19 cellular contexts compared by ENCODE assay signal in genomic region chr10:26593896-26594295, GRCh38.
DNase-seq lines count a peak whose midpoint lies in the region; ATAC-seq and TF ChIP-seq lines count a peak whose summit lies in the region.
"Had no signal": no experiment of that assay in that cellular context is flagged by ENCODE, and none has a peak within 500 bp of the region (broad histone marks: within the 10 kb centered on the region; RNA-seq: fewer than 3 reads in every experiment).

No MANE protein-coding gene starts in this region.

- H3K9me2 ChIP-seq in SK-N-SH (no peaks in the 10 kb centered on the region), GM23338 (ENCODE audit: insufficient read depth) (no peaks in the 10 kb centered on the region)

- no peak for TF ChIP-seq RAD21 in SK-N-SH (IDR thresholded peaks at IDR 0.05; ENCODE audit: low read length)

- in situ Hi-C loops in transverse colon (cut with MboI; ENCODE audit: low pct_ligation_motif_present in 1 of 4, low pct_unique_long_range_greater_than_20kb in 1 of 4, low sequenced_read_pairs in 3 of 4): no loop called here

- WGBS in SK-N-SH (ENCODE audit: low lambda C conversion rate): 10% methylated on average over 12 of the region's 19 CpGs
- 48% methylated on average over 19 of the region's 19 CpGs; no CpG with 5 or more reads in 1 of the 2 donors for WGBS in transverse colon (ENCODE audit: low coverage in 1 of 2), 2 donors

- no peak overlapping the region for H3K27ac Mint-ChIP-seq in GM23338
- no peak overlapping the region for H3K27ac Mint-ChIP-seq in WTC11
- H3K27ac Mint-ChIP-seq: CD4-positive, alpha-beta T cell; naive thymus-derived CD4-positive, alpha-beta T cell; T-helper 1 cell treated with Interleukin-12 subunit alpha and Interleukin-12 subunit beta and Interleukin-4 antibody, amounts not matched to agents 30 μg/mL and 1 μg/mL, for 36 hours; type B pancreatic cell had no signal

- no peaks in the 10 kb centered on the region for H3K36me3 Mint-ChIP-seq in GM23338 (ENCODE audit: low read depth)
- H3K36me3 Mint-ChIP-seq in WTC11: no peaks in the 10 kb centered on the region
- H3K36me3 Mint-ChIP-seq: type B pancreatic cell had no signal

- H3K79me2 ChIP-seq in SK-N-SH (ENCODE audit: insufficient read depth): no peaks in the 10 kb centered on the region
- H3K79me2 ChIP-seq in GM23338 (replicated peaks; ENCODE audit: insufficient read depth): no peaks in the 10 kb centered on the region

- TF ChIP-seq EP300 in SK-N-SH (IDR thresholded peaks at IDR 0.05; ENCODE audit: borderline replicate concordance in 1 of 2, low read depth in 1 of 2, low read length in 1 of 2) (no peak), transverse colon (IDR thresholded peaks at IDR 0.05; ENCODE audit: low read depth) (no peak)

- H3K4me1 Mint-ChIP-seq in GM23338 (peaks cover 9% of the 10 kb centered on the region), WTC11 (peaks cover 4% of the 10 kb centered on the region; the same call in 1 of the 2 replicates)

- intact Hi-C loops in transverse colon (cut with DNase I; ENCODE audit: low total_unique reads): no loop called here

- H3K9ac ChIP-seq in SK-N-SH: no peak overlapping the region

- H3K9me3 ChIP-seq in SK-N-SH (no peaks in the 10 kb centered on the region), transverse colon (no peaks in the 10 kb centered on the region)

- no peaks in the 10 kb centered on the region for H3K4me1 ChIP-seq in SK-N-SH (ENCODE audit: control insufficient read depth in 1 of 2, insufficient read depth in 2 of 2, low read depth in 1 of 2, low read length in 1 of 2)
- no peaks in the 10 kb centered on the region for H3K4me1 ChIP-seq in GM23338 (ENCODE audit: insufficient read depth)
- H3K4me1 ChIP-seq in transverse colon: no peaks in the 10 kb centered on the region

- H3K36me3 ChIP-seq in SK-N-SH (replicated peaks in 1 of 2; ENCODE audit: control insufficient read depth in 1 of 2, insufficient read depth in 2 of 2, low read length in 1 of 2) (no peaks in the 10 kb centered on the region), GM23338 (ENCODE audit: insufficient read depth) (no peaks in the 10 kb centered on the region), transverse colon (no peaks in the 10 kb centered on the region)

- POLR2A ChIA-PET in SK-N-SH (lab: Yijun Ruan, JAX): no interaction called here
- POLR2A ChIA-PET in WTC11 (lab: Charles Lee): no interaction called here

- DNase-seq in SK-N-SH: peak; percentile 21
- peak; percentile 60 for DNase-seq in GM23338 (ENCODE audit: low spot score)
- peak; percentile 23 for DNase-seq in WTC11 (ENCODE audit: low spot score)
- peak; percentile 47 for DNase-seq in transverse colon
- no peak for DNase-seq in RKO (ENCODE audit: low spot score)
- no peak for DNase-seq in stimulated activated CD4-positive, alpha-beta T cell treated with anti-CD3 and anti-CD28 coated beads, Interleukin-4, amount 100 ng/mL, for 1 hour
- DNase-seq: activated effector memory CD4-positive, alpha-beta T cell treated with Interleukin-2 at 50 U/mL for 16 hours; amygdala; CD4-positive, alpha-beta T cell; cerebellar nuclear complex; naive thymus-derived CD4-positive, alpha-beta T cell; NCI-H1048; NCI-H774 had no signal

- H3K4me2 ChIP-seq in SK-N-SH (no peak overlapping the region), GM23338 (peak overlapping the region; percentile 52; the same call in 1 of the 2 replicates)

- H3K4me3 Mint-ChIP-seq in GM23338: no peak overlapping the region
- H3K4me3 Mint-ChIP-seq in WTC11: no peak overlapping the region
- H3K4me3 Mint-ChIP-seq: CD4-positive, alpha-beta T cell; naive thymus-derived CD4-positive, alpha-beta T cell; T-helper 1 cell treated with Interleukin-12 subunit alpha and Interleukin-12 subunit beta and Interleukin-4 antibody, amounts not matched to agents 30 μg/mL and 1 μg/mL, for 36 hours; type B pancreatic cell had no signal

- no peak for TF ChIP-seq POLR2A in transverse colon (IDR thresholded peaks at IDR 0.05)

- H3K27ac ChIP-seq in SK-N-SH (ENCODE audit: low read depth in 2 of 2, low read length in 1 of 2) (no peak overlapping the region), GM23338 (ENCODE audit: low read depth) (no peak overlapping the region), transverse colon (no peak overlapping the region)
- H3K27ac ChIP-seq: skin epidermis had no signal

- ATAC-seq in SK-N-SH treated with all-trans-retinoic acid at 6 μM for 48 hours (no peak), GM23338 (peak; percentile 92), WTC11 (peak; percentile 80), HG03354 (IDR thresholded peaks at IDR 0.05; ENCODE audit: poor library complexity, severe bottlenecking, unreplicated experiment) (no peak)
- ATAC-seq: activated CD4-positive, CD25-positive, alpha-beta regulatory T cell treated with anti-CD3 and anti-CD28 coated beads, Interleukin-2, amount 50 U/mL, for 24 hours; naive thymus-derived CD4-positive, alpha-beta T cell had no signal

- H3K27me3 Mint-ChIP-seq in GM23338 (ENCODE audit: insufficient read depth, low read depth, poor library complexity) (peaks cover 2% of the 10 kb centered on the region), WTC11 (ENCODE audit: low read depth) (no peaks in the 10 kb centered on the region)
- H3K27me3 Mint-ChIP-seq: CD4-positive, alpha-beta T cell; naive thymus-derived CD4-positive, alpha-beta T cell had no signal

- H3K27me3 ChIP-seq in SK-N-SH (ENCODE audit: insufficient read depth) (no peaks in the 10 kb centered on the region; the same call in 1 of the 2 replicates), GM23338 (ENCODE audit: insufficient read depth) (no peaks in the 10 kb centered on the region), transverse colon (peaks cover 17% of the 10 kb centered on the region)

- CTCF ChIA-PET in SK-N-SH (lab: Yijun Ruan, JAX): interaction anchor here (1.4 kb wide), 1 partner anchor 13 kb away, joined by 5 read pairs; no protein-coding TSS in a partner anchor
- CTCF ChIA-PET in WTC11 (lab: Charles Lee): interaction anchor here (0.6 to 1.7 kb wide), 3 partner anchors 13 to 703 kb away, joined by 3 to 6 read pairs (median 3); no protein-coding TSS in a partner anchor

- H3K4me3 ChIP-seq in SK-N-SH (ENCODE audit: low read depth in 2 of 2, low read length in 1 of 2) (no peak overlapping the region), GM23338 (0 out of 2 replicates have a peak overlapping the region, but pooled peaks have one; percentile 9), transverse colon (no peak overlapping the region)
- H3K4me3 ChIP-seq: skin epidermis had no signal

- TF ChIP-seq CTCF in SK-N-SH (IDR thresholded peaks at IDR 0.05) (no peak), GM23338 (conservative IDR thresholded peaks at IDR 0.05; ENCODE audit: low read depth in 2 of 2) (no peak), WTC11 (IDR thresholded peaks at IDR 0.05) (no peak), transverse colon (IDR thresholded peaks at IDR 0.05) (no peak)

- no peaks in the 10 kb centered on the region for H4K20me1 ChIP-seq in SK-N-SH (ENCODE audit: insufficient read depth)
- no peaks in the 10 kb centered on the region for H4K20me1 ChIP-seq in GM23338 (replicated peaks; ENCODE audit: insufficient read depth)

- H2AFZ ChIP-seq in SK-N-SH (ENCODE audit: low read depth) (no peak overlapping the region), GM23338 (peak overlapping the region; percentile 20)

- H3F3A ChIP-seq in SK-N-SH (replicated peaks; ENCODE audit: insufficient read depth) (no peaks in the 10 kb centered on the region), GM23338 (replicated peaks; ENCODE audit: low read depth) (no peaks in the 10 kb centered on the region)

- H3K9me3 Mint-ChIP-seq in GM23338 (no peaks in the 10 kb centered on the region), WTC11 (no peaks in the 10 kb centered on the region)
- H3K9me3 Mint-ChIP-seq: CD4-positive, alpha-beta T cell; naive thymus-derived CD4-positive, alpha-beta T cell; T-helper 1 cell treated with Interleukin-12 subunit alpha and Interleukin-12 subunit beta and Interleukin-4 antibody, amounts not matched to agents 30 μg/mL and 1 μg/mL, for 36 hours; type B pancreatic cell had no signal

TF ChIP-seq in SK-N-SH, 30 proteins besides CTCF, POLR2A, EP300 and RAD21 (continues in another document):
- TF ChIP-seq MXI1 (IDR thresholded peaks at IDR 0.05; ENCODE audit: low read depth, low read length) (no peak), RFX5 (IDR thresholded peaks at IDR 0.05; ENCODE audit: low read length) (no peak), FOSL2 (IDR thresholded peaks at IDR 0.05; ENCODE audit: borderline replicate concordance, low read depth) (no peak)

TF ChIP-seq in SK-N-SH treated with all-trans-retinoic acid at 6 μM for 48 hours, 23 proteins besides CTCF, POLR2A, EP300 and RAD21 (continues in another document):
- TF ChIP-seq TOX (CRISPR knock-in tag; IDR thresholded peaks at IDR 0.05; ENCODE audit: borderline replicate concordance) (no peak), BACH2 (CRISPR knock-in tag; IDR thresholded peaks at IDR 0.05; ENCODE audit: borderline replicate concordance) (no peak)

TF ChIP-seq in WTC11, 78 proteins besides CTCF, POLR2A, EP300 and RAD21:
- TF ChIP-seq, protein P1, sequence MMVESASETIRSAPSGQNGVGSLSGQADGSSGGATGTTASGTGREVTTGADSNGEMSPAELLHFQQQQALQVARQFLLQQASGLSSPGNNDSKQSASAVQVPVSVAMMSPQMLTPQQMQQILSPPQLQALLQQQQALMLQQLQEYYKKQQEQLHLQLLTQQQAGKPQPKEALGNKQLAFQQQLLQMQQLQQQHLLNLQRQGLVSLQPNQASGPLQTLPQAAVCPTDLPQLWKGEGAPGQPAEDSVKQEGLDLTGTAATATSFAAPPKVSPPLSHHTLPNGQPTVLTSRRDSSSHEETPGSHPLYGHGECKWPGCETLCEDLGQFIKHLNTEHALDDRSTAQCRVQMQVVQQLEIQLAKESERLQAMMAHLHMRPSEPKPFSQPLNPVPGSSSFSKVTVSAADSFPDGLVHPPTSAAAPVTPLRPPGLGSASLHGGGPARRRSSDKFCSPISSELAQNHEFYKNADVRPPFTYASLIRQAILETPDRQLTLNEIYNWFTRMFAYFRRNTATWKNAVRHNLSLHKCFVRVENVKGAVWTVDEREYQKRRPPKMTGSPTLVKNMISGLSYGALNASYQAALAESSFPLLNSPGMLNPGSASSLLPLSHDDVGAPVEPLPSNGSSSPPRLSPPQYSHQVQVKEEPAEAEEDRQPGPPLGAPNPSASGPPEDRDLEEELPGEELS (CRISPR knock-in tag; IDR thresholded peaks at IDR 0.05): no peak

Comparison
In these comparisons a context has a peak if more than half of its experiments do, and no peak if none do; other contexts are left out.
1. DNase-seq: peak in SK-N-SH (single experiment), GM23338 (single experiment), WTC11 (single experiment) and transverse colon (single experiment); none in RKO (single experiment) and stimulated activated CD4-positive, alpha-beta T cell treated with anti-CD3 and anti-CD28 coated beads, Interleukin-4, amount 100 ng/mL, for 1 hour (single experiment).
2. ATAC-seq: peak in GM23338 (single experiment) and WTC11 (single experiment); none in SK-N-SH treated with all-trans-retinoic acid at 6 μM for 48 hours (single experiment) and HG03354 (single experiment).